In the genomic region with DNA sequence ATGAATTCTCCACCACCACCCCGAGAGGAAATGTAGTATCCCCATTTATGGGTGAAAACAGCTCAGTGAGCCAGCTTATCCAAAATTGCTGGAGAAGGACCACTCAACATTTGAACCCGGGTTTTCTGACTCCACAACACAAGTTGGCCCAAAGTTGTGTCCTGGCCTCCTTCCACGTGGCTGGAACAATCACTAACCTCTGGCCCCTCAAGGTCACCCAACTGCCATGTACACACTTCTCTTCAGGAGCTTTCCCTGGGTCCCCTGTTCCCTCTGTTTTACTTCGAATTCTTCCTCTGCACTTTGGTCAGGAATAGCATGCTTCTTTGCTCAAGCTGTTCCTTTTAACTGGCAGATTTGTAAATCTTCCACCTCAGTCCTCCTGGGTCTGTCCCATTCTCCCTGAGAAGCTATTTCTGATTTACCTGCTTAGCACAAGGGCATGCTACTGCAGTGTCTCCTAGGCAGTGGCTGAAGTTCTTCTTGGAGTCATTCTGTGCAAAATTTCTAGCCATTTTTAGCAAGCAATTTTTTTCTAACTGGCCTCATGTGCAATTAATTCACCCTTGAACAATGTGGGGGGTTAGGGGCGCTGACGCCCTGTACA, we compare ENCODE assay signal across 1 cellular context.
TF ChIP-seq lines count a peak whose summit lies in the region.

No MANE protein-coding gene starts in this region.

TF ChIP-seq in HepG2, 621 proteins besides CTCF, POLR2A, EP300 and RAD21 (continued from another document and continues in another):
- TF ChIP-seq, protein P1, sequence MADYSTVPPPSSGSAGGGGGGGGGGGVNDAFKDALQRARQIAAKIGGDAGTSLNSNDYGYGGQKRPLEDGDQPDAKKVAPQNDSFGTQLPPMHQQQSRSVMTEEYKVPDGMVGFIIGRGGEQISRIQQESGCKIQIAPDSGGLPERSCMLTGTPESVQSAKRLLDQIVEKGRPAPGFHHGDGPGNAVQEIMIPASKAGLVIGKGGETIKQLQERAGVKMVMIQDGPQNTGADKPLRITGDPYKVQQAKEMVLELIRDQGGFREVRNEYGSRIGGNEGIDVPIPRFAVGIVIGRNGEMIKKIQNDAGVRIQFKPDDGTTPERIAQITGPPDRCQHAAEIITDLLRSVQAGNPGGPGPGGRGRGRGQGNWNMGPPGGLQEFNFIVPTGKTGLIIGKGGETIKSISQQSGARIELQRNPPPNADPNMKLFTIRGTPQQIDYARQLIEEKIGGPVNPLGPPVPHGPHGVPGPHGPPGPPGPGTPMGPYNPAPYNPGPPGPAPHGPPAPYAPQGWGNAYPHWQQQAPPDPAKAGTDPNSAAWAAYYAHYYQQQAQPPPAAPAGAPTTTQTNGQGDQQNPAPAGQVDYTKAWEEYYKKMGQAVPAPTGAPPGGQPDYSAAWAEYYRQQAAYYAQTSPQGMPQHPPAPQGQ (CRISPR knock-in tag; IDR thresholded peaks at IDR 0.05; ENCODE audit: borderline replicate concordance) = no peak
- TF ChIP-seq, protein P2, sequence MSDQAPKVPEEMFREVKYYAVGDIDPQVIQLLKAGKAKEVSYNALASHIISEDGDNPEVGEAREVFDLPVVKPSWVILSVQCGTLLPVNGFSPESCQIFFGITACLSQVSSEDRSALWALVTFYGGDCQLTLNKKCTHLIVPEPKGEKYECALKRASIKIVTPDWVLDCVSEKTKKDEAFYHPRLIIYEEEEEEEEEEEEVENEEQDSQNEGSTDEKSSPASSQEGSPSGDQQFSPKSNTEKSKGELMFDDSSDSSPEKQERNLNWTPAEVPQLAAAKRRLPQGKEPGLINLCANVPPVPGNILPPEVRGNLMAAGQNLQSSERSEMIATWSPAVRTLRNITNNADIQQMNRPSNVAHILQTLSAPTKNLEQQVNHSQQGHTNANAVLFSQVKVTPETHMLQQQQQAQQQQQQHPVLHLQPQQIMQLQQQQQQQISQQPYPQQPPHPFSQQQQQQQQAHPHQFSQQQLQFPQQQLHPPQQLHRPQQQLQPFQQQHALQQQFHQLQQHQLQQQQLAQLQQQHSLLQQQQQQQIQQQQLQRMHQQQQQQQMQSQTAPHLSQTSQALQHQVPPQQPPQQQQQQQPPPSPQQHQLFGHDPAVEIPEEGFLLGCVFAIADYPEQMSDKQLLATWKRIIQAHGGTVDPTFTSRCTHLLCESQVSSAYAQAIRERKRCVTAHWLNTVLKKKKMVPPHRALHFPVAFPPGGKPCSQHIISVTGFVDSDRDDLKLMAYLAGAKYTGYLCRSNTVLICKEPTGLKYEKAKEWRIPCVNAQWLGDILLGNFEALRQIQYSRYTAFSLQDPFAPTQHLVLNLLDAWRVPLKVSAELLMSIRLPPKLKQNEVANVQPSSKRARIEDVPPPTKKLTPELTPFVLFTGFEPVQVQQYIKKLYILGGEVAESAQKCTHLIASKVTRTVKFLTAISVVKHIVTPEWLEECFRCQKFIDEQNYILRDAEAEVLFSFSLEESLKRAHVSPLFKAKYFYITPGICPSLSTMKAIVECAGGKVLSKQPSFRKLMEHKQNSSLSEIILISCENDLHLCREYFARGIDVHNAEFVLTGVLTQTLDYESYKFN (CRISPR knock-in tag; conservative IDR thresholded peaks at IDR 0.05) = peak; percentile 87
- TF ChIP-seq, protein P3, sequence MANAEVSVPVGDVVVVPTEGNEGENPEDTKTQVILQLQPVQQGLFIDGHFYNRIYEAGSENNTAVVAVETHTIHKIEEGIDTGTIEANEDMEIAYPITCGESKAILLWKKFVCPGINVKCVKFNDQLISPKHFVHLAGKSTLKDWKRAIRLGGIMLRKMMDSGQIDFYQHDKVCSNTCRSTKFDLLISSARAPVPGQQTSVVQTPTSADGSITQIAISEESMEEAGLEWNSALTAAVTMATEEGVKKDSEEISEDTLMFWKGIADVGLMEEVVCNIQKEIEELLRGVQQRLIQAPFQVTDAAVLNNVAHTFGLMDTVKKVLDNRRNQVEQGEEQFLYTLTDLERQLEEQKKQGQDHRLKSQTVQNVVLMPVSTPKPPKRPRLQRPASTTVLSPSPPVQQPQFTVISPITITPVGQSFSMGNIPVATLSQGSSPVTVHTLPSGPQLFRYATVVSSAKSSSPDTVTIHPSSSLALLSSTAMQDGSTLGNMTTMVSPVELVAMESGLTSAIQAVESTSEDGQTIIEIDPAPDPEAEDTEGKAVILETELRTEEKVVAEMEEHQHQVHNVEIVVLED (CRISPR knock-in tag; IDR thresholded peaks at IDR 0.05; ENCODE audit: borderline replicate concordance) = no peak
- no peak for TF ChIP-seq MAFK (conservative IDR thresholded peaks at IDR 0.05 in 1 of 2, IDR thresholded peaks at IDR 0.05 in 1 of 2; ENCODE audit: low read length in 2 of 2)
- TF ChIP-seq THYN1 (CRISPR knock-in tag; IDR thresholded peaks at IDR 0.05; ENCODE audit: borderline replicate concordance, low read depth) = no peak
- TF ChIP-seq, protein P4, sequence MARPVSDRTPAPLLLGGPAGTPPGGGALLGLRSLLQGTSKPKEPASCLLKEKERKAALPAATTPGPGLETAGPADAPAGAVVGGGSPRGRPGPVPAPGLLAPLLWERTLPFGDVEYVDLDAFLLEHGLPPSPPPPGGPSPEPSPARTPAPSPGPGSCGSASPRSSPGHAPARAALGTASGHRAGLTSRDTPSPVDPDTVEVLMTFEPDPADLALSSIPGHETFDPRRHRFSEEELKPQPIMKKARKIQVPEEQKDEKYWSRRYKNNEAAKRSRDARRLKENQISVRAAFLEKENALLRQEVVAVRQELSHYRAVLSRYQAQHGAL (CRISPR knock-in tag; IDR thresholded peaks at IDR 0.05; ENCODE audit: not compliant biosample characterization) = no peak
- TF ChIP-seq, protein P5, sequence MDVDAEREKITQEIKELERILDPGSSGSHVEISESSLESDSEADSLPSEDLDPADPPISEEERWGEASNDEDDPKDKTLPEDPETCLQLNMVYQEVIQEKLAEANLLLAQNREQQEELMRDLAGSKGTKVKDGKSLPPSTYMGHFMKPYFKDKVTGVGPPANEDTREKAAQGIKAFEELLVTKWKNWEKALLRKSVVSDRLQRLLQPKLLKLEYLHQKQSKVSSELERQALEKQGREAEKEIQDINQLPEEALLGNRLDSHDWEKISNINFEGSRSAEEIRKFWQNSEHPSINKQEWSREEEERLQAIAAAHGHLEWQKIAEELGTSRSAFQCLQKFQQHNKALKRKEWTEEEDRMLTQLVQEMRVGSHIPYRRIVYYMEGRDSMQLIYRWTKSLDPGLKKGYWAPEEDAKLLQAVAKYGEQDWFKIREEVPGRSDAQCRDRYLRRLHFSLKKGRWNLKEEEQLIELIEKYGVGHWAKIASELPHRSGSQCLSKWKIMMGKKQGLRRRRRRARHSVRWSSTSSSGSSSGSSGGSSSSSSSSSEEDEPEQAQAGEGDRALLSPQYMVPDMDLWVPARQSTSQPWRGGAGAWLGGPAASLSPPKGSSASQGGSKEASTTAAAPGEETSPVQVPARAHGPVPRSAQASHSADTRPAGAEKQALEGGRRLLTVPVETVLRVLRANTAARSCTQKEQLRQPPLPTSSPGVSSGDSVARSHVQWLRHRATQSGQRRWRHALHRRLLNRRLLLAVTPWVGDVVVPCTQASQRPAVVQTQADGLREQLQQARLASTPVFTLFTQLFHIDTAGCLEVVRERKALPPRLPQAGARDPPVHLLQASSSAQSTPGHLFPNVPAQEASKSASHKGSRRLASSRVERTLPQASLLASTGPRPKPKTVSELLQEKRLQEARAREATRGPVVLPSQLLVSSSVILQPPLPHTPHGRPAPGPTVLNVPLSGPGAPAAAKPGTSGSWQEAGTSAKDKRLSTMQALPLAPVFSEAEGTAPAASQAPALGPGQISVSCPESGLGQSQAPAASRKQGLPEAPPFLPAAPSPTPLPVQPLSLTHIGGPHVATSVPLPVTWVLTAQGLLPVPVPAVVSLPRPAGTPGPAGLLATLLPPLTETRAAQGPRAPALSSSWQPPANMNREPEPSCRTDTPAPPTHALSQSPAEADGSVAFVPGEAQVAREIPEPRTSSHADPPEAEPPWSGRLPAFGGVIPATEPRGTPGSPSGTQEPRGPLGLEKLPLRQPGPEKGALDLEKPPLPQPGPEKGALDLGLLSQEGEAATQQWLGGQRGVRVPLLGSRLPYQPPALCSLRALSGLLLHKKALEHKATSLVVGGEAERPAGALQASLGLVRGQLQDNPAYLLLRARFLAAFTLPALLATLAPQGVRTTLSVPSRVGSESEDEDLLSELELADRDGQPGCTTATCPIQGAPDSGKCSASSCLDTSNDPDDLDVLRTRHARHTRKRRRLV (CRISPR knock-in tag; IDR thresholded peaks at IDR 0.05) = no peak
- no peak for TF ChIP-seq KDM3A (CRISPR knock-in tag; IDR thresholded peaks at IDR 0.05; ENCODE audit: low read depth)
- TF ChIP-seq ELF3 (CRISPR knock-in tag; IDR thresholded peaks at IDR 0.05) = peak; percentile 38
- no peak for TF ChIP-seq IKZF4 (CRISPR knock-in tag; IDR thresholded peaks at IDR 0.05; ENCODE audit: borderline replicate concordance, low read depth, not compliant biosample characterization)
- TF ChIP-seq ZNF12 (CRISPR knock-in tag; IDR thresholded peaks at IDR 0.05) = no peak; the same call in 1 of the 2 replicates
- TF ChIP-seq, protein P6, sequence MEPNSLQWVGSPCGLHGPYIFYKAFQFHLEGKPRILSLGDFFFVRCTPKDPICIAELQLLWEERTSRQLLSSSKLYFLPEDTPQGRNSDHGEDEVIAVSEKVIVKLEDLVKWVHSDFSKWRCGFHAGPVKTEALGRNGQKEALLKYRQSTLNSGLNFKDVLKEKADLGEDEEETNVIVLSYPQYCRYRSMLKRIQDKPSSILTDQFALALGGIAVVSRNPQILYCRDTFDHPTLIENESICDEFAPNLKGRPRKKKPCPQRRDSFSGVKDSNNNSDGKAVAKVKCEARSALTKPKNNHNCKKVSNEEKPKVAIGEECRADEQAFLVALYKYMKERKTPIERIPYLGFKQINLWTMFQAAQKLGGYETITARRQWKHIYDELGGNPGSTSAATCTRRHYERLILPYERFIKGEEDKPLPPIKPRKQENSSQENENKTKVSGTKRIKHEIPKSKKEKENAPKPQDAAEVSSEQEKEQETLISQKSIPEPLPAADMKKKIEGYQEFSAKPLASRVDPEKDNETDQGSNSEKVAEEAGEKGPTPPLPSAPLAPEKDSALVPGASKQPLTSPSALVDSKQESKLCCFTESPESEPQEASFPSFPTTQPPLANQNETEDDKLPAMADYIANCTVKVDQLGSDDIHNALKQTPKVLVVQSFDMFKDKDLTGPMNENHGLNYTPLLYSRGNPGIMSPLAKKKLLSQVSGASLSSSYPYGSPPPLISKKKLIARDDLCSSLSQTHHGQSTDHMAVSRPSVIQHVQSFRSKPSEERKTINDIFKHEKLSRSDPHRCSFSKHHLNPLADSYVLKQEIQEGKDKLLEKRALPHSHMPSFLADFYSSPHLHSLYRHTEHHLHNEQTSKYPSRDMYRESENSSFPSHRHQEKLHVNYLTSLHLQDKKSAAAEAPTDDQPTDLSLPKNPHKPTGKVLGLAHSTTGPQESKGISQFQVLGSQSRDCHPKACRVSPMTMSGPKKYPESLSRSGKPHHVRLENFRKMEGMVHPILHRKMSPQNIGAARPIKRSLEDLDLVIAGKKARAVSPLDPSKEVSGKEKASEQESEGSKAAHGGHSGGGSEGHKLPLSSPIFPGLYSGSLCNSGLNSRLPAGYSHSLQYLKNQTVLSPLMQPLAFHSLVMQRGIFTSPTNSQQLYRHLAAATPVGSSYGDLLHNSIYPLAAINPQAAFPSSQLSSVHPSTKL (CRISPR knock-in tag; IDR thresholded peaks at IDR 0.05) = peak; percentile 80
- TF ChIP-seq, protein P7, sequence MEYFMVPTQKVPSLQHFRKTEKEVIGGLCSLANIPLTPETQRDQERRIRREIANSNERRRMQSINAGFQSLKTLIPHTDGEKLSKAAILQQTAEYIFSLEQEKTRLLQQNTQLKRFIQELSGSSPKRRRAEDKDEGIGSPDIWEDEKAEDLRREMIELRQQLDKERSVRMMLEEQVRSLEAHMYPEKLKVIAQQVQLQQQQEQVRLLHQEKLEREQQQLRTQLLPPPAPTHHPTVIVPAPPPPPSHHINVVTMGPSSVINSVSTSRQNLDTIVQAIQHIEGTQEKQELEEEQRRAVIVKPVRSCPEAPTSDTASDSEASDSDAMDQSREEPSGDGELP (IDR thresholded peaks at IDR 0.05; ENCODE audit: borderline replicate concordance, low read depth) = 0 out of 2 replicates have a peak, but pooled peaks have one; percentile 8
- 0 out of 2 replicates have a peak, but pooled peaks have one; percentile 43 for TF ChIP-seq ZNF607 (CRISPR knock-in tag; IDR thresholded peaks at IDR 0.05; ENCODE audit: borderline replicate concordance)
- TF ChIP-seq, protein P8, sequence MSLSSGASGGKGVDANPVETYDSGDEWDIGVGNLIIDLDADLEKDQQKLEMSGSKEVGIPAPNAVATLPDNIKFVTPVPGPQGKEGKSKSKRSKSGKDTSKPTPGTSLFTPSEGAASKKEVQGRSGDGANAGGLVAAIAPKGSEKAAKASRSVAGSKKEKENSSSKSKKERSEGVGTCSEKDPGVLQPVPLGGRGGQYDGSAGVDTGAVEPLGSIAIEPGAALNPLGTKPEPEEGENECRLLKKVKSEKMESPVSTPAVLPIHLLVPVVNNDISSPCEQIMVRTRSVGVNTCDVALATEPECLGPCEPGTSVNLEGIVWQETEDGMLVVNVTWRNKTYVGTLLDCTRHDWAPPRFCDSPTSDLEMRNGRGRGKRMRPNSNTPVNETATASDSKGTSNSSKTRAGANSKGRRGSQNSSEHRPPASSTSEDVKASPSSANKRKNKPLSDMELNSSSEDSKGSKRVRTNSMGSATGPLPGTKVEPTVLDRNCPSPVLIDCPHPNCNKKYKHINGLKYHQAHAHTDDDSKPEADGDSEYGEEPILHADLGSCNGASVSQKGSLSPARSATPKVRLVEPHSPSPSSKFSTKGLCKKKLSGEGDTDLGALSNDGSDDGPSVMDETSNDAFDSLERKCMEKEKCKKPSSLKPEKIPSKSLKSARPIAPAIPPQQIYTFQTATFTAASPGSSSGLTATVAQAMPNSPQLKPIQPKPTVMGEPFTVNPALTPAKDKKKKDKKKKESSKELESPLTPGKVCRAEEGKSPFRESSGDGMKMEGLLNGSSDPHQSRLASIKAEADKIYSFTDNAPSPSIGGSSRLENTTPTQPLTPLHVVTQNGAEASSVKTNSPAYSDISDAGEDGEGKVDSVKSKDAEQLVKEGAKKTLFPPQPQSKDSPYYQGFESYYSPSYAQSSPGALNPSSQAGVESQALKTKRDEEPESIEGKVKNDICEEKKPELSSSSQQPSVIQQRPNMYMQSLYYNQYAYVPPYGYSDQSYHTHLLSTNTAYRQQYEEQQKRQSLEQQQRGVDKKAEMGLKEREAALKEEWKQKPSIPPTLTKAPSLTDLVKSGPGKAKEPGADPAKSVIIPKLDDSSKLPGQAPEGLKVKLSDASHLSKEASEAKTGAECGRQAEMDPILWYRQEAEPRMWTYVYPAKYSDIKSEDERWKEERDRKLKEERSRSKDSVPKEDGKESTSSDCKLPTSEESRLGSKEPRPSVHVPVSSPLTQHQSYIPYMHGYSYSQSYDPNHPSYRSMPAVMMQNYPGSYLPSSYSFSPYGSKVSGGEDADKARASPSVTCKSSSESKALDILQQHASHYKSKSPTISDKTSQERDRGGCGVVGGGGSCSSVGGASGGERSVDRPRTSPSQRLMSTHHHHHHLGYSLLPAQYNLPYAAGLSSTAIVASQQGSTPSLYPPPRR (CRISPR knock-in tag; IDR thresholded peaks at IDR 0.05; ENCODE audit: borderline replicate concordance) = peak; percentile 31; the same call in 1 of the 2 replicates
- TF ChIP-seq, protein P9, sequence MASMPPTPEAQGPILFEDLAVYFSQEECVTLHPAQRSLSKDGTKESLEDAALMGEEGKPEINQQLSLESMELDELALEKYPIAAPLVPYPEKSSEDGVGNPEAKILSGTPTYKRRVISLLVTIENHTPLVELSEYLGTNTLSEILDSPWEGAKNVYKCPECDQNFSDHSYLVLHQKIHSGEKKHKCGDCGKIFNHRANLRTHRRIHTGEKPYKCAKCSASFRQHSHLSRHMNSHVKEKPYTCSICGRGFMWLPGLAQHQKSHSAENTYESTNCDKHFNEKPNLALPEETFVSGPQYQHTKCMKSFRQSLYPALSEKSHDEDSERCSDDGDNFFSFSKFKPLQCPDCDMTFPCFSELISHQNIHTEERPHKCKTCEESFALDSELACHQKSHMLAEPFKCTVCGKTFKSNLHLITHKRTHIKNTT (CRISPR knock-in tag; IDR thresholded peaks at IDR 0.05) = no peak
- peak; percentile 77 for TF ChIP-seq RARA (CRISPR knock-in tag; IDR thresholded peaks at IDR 0.05)
- TF ChIP-seq ZNF572 (CRISPR knock-in tag; IDR thresholded peaks at IDR 0.05) = no peak
